Comparison of ENCODE assay signal across 12 cellular contexts in the genomic region with DNA sequence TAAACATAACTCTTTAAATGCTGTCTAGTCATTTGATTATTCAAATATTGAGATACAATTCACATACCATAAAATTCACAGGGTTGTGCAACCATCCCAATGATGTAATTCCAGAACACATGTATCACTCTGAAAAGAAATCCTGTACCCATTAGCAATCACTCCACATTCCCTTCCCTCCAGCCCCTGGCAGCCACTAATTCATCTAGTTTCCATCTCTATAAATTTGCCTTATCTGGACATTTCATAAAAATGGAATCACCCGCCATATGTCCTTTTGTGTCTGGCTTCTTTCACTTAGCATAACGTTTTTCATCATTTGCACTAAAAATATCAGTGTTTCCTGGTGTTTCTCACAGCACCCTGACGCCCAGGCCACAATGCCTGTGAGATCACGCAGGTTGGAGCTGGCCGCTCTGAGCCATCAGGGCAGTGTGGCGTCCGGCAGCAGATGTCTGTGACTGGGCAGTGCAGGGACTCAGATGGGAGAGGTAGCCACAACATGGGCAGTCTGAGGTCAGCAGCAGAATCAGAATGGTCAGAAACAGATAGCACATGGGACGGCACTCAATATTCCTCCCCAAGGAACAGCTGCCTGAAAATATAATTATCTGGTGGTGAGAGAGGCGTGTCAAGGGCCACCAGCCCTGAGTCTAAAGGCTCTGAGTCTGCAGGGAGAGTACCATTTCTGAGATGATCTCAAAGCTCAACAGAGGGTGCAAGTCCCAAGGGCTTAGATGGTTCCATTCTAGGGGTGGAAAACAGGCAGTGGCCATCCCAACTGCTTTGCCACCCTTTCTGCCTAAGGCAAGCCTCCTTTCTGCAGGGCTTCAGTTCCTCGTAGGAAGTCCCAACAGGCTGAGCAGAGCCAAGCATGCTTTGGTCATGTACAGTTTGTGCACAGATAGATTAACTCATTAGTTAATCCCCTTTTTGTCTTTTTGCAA.
DNase-seq lines count a peak whose midpoint lies in the region; ATAC-seq and TF ChIP-seq lines count a peak whose summit lies in the region.
"Had no signal": no experiment of that assay in that cellular context is flagged by ENCODE, and none has a peak within 500 bp of the region (broad histone marks: within the 10 kb centered on the region; RNA-seq: fewer than 3 reads in every experiment).

No MANE protein-coding gene starts in this region.

- no peak for DNase-seq in activated naive CD4-positive, alpha-beta T cell (lab: John Stamatoyannopoulos, UW)
- DNase-seq in fibroblast of the aortic adventitia (ENCODE audit: low read depth) (peak; percentile 84), ureter (ENCODE audit: low spot score) (peak; percentile 25), NK-92 (lab: John Stamatoyannopoulos, UW; ENCODE audit: unreplicated experiment) (no peak), NCI-H1092 treated with DMSO at 0.1 percent for 48 hours (lab: John Stamatoyannopoulos, UW) (no peak), GF-D8 (lab: John Stamatoyannopoulos, UW) (no peak)
- DNase-seq: erythroblast, NCI-H2171 treated with DMSO at 0.1 percent for 48 hours had no signal

- H3K36me3 Mint-ChIP-seq in activated naive CD4-positive, alpha-beta T cell treated with anti-CD3 and anti-CD28 coated beads, Interleukin-2, amount 50 U/mL, for 24 hours, result peaks cover 11% of the 10 kb centered on the region
- H3K36me3 Mint-ChIP-seq: brain had no signal

- H3K4me1 Mint-ChIP-seq in activated naive CD4-positive, alpha-beta T cell treated with anti-CD3 and anti-CD28 coated beads, Interleukin-2, amount 50 U/mL, for 24 hours, result peaks cover 9% of the 10 kb centered on the region

- H3K27me3 Mint-ChIP-seq in activated naive CD4-positive, alpha-beta T cell treated with anti-CD3 and anti-CD28 coated beads, Interleukin-2, amount 50 U/mL, for 24 hours, result no peaks in the 10 kb centered on the region
- H3K27me3 Mint-ChIP-seq: brain had no signal

- no peaks in the 10 kb centered on the region for H3K9me3 Mint-ChIP-seq in activated naive CD4-positive, alpha-beta T cell treated with anti-CD3 and anti-CD28 coated beads, Interleukin-2, amount 50 U/mL, for 24 hours
- H3K9me3 Mint-ChIP-seq: brain had no signal

- no peak overlapping the region for H3K4me3 ChIP-seq in fibroblast of the aortic adventitia (ENCODE audit: low read depth, low read length)
- H3K4me3 ChIP-seq: skin epidermis had no signal

- TF ChIP-seq CTCF in fibroblast of the aortic adventitia (IDR thresholded peaks at IDR 0.05; ENCODE audit: insufficient read depth, low read length), result no peak

- peak; percentile 92 for ATAC-seq in SK-N-SH treated with all-trans-retinoic acid at 6 μM for 48 hours

- H3K27ac Mint-ChIP-seq in activated naive CD4-positive, alpha-beta T cell treated with anti-CD3 and anti-CD28 coated beads, Interleukin-2, amount 50 U/mL, for 24 hours, result peak overlapping the region; percentile 53

- no peak overlapping the region for H3K4me3 Mint-ChIP-seq in activated naive CD4-positive, alpha-beta T cell treated with anti-CD3 and anti-CD28 coated beads, Interleukin-2, amount 50 U/mL, for 24 hours
- H3K4me3 Mint-ChIP-seq: brain had no signal

TF ChIP-seq in SK-N-SH treated with all-trans-retinoic acid at 6 μM for 48 hours, 23 proteins besides CTCF, POLR2A, EP300 and RAD21:
- TF ChIP-seq PPARA (CRISPR knock-in tag; IDR thresholded peaks at IDR 0.05; ENCODE audit: borderline replicate concordance) (no peak), ZFP30 (CRISPR knock-in tag; IDR thresholded peaks at IDR 0.05) (no peak), ESRRG (CRISPR knock-in tag; IDR thresholded peaks at IDR 0.05) (peak; percentile 98), ZNF8 (CRISPR knock-in tag; IDR thresholded peaks at IDR 0.05) (peak; percentile 44; the same call in 1 of the 2 replicates), SNAI2 (CRISPR knock-in tag; IDR thresholded peaks at IDR 0.05) (peak; percentile 91; the same call in 1 of the 2 replicates), BACH2 (CRISPR knock-in tag; IDR thresholded peaks at IDR 0.05; ENCODE audit: borderline replicate concordance) (no peak), TCF4 (CRISPR knock-in tag; IDR thresholded peaks at IDR 0.05; ENCODE audit: borderline replicate concordance) (peak; percentile 99), ZNF565 (CRISPR knock-in tag; conservative IDR thresholded peaks at IDR 0.05; ENCODE audit: low read depth) (no peak), ZFP3 (CRISPR knock-in tag; IDR thresholded peaks at IDR 0.05) (peak; percentile 76; the same call in 1 of the 2 replicates), ISL1 (CRISPR knock-in tag; IDR thresholded peaks at IDR 0.05) (peak; percentile 99), GLIS3 (CRISPR knock-in tag; IDR thresholded peaks at IDR 0.05) (peak; percentile 93; the same call in 1 of the 2 replicates)
- TF ChIP-seq, protein P1, sequence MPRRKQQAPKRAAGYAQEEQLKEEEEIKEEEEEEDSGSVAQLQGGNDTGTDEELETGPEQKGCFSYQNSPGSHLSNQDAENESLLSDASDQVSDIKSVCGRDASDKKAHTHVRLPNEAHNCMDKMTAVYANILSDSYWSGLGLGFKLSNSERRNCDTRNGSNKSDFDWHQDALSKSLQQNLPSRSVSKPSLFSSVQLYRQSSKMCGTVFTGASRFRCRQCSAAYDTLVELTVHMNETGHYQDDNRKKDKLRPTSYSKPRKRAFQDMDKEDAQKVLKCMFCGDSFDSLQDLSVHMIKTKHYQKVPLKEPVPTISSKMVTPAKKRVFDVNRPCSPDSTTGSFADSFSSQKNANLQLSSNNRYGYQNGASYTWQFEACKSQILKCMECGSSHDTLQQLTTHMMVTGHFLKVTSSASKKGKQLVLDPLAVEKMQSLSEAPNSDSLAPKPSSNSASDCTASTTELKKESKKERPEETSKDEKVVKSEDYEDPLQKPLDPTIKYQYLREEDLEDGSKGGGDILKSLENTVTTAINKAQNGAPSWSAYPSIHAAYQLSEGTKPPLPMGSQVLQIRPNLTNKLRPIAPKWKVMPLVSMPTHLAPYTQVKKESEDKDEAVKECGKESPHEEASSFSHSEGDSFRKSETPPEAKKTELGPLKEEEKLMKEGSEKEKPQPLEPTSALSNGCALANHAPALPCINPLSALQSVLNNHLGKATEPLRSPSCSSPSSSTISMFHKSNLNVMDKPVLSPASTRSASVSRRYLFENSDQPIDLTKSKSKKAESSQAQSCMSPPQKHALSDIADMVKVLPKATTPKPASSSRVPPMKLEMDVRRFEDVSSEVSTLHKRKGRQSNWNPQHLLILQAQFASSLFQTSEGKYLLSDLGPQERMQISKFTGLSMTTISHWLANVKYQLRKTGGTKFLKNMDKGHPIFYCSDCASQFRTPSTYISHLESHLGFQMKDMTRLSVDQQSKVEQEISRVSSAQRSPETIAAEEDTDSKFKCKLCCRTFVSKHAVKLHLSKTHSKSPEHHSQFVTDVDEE (CRISPR knock-in tag; IDR thresholded peaks at IDR 0.05), result peak; percentile 97
- TF ChIP-seq, protein P2, sequence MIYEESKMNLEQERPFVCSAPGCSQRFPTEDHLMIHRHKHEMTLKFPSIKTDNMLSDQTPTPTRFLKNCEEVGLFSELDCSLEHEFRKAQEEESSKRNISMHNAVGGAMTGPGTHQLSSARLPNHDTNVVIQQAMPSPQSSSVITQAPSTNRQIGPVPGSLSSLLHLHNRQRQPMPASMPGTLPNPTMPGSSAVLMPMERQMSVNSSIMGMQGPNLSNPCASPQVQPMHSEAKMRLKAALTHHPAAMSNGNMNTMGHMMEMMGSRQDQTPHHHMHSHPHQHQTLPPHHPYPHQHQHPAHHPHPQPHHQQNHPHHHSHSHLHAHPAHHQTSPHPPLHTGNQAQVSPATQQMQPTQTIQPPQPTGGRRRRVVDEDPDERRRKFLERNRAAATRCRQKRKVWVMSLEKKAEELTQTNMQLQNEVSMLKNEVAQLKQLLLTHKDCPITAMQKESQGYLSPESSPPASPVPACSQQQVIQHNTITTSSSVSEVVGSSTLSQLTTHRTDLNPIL (CRISPR knock-in tag; IDR thresholded peaks at IDR 0.05; ENCODE audit: low read depth), result peak; percentile 98
- TF ChIP-seq, protein P3, sequence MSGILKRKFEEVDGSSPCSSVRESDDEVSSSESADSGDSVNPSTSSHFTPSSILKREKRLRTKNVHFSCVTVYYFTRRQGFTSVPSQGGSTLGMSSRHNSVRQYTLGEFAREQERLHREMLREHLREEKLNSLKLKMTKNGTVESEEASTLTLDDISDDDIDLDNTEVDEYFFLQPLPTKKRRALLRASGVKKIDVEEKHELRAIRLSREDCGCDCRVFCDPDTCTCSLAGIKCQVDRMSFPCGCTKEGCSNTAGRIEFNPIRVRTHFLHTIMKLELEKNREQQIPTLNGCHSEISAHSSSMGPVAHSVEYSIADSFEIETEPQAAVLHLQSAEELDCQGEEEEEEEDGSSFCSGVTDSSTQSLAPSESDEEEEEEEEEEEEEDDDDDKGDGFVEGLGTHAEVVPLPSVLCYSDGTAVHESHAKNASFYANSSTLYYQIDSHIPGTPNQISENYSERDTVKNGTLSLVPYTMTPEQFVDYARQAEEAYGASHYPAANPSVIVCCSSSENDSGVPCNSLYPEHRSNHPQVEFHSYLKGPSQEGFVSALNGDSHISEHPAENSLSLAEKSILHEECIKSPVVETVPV (CRISPR knock-in tag; IDR thresholded peaks at IDR 0.05), result peak; percentile 95
- TF ChIP-seq, protein P4, sequence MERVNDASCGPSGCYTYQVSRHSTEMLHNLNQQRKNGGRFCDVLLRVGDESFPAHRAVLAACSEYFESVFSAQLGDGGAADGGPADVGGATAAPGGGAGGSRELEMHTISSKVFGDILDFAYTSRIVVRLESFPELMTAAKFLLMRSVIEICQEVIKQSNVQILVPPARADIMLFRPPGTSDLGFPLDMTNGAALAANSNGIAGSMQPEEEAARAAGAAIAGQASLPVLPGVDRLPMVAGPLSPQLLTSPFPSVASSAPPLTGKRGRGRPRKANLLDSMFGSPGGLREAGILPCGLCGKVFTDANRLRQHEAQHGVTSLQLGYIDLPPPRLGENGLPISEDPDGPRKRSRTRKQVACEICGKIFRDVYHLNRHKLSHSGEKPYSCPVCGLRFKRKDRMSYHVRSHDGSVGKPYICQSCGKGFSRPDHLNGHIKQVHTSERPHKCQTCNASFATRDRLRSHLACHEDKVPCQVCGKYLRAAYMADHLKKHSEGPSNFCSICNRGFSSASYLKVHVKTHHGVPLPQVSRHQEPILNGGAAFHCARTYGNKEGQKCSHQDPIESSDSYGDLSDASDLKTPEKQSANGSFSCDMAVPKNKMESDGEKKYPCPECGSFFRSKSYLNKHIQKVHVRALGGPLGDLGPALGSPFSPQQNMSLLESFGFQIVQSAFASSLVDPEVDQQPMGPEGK (CRISPR knock-in tag; IDR thresholded peaks at IDR 0.05; ENCODE audit: borderline replicate concordance), result peak; percentile 82

Comparison
In these comparisons a context has a peak if more than half of its experiments do, and no peak if none do; other contexts are left out.
1. DNase-seq: peak in fibroblast of the aortic adventitia (single experiment) and ureter (single experiment); none in activated naive CD4-positive, alpha-beta T cell (0 of 4), NK-92 (single experiment), NCI-H1092 treated with DMSO at 0.1 percent for 48 hours (single experiment) and GF-D8 (single experiment).